Comparison of ENCODE assay signal across 11 cellular contexts in genomic region chr12:64186789-64187188, GRCh38. TPM values are rescaled to one million over a fixed set of nuclear protein-coding genes. Genes with fewer than 3 reads are reported as not detected.
A peak's percentile ranks its signal among the peaks of the same experiment; 100 is the strongest.
DNase-seq lines count a peak whose midpoint lies in the region; ATAC-seq, FAIRE-seq and TF ChIP-seq lines count a peak whose summit lies in the region.
"Had no signal": no experiment of that assay in that cellular context is flagged by ENCODE, and none has a peak within 500 bp of the region (broad histone marks: within the 10 kb centered on the region; RNA-seq: fewer than 3 reads in every experiment).

No MANE protein-coding gene starts in this region.

- no peaks in the 10 kb centered on the region for H3K27me3 Mint-ChIP-seq in activated CD8-positive, alpha-beta memory T cell treated with anti-CD3 and anti-CD28 coated beads, Interleukin-2, amount 10 ng/mL, durations not matched to agents 7 days and 5 days
- peaks cover 0 to 3% (median 0%) of the 10 kb centered on the region in 3 donors for H3K27me3 Mint-ChIP-seq in CD14-positive monocyte (ENCODE audit: low read depth in 3 of 3)
- H3K27me3 Mint-ChIP-seq: progenitor cell of endocrine pancreas had no signal

- intact Hi-C loops in CD14-positive monocyte (cut with micrococcal nuclease), result no loop called here

- no peaks in the 10 kb centered on the region for H3K9me3 Mint-ChIP-seq in activated CD8-positive, alpha-beta memory T cell treated with anti-CD3 and anti-CD28 coated beads, Interleukin-2, amount 10 ng/mL, durations not matched to agents 7 days and 5 days (ENCODE audit: low read depth)
- H3K9me3 Mint-ChIP-seq in CD14-positive monocyte, result peaks cover 0 to 1% (median 0%) of the 10 kb centered on the region in 7 donors
- H3K9me3 Mint-ChIP-seq: T-helper 1 cell treated with Interleukin-12 subunit alpha and Interleukin-12 subunit beta and Interleukin-4 antibody, amounts not matched to agents 30 μg/mL and 1 μg/mL, for 36 hours had no signal

- peaks cover 2% of the 10 kb centered on the region for H3K36me3 Mint-ChIP-seq in activated CD8-positive, alpha-beta memory T cell treated with anti-CD3 and anti-CD28 coated beads, Interleukin-2, amount 10 ng/mL, durations not matched to agents 7 days and 5 days
- H3K36me3 Mint-ChIP-seq in CD14-positive monocyte, result peaks cover 0 to 6% of the 10 kb centered on the region in 2 donors

- H3K36me3 ChIP-seq in skeletal muscle satellite cell (ENCODE audit: insufficient read depth, low read length), result no peaks in the 10 kb centered on the region

- FAIRE-seq in RCC 7860 (lab: Jason Lieb, UNC), result peak; percentile 84

- DNase-seq in activated CD8-positive, alpha-beta memory T cell treated with anti-CD3 and anti-CD28 coated beads, Interleukin-2, amount 10 ng/mL, durations not matched to agents 7 days and 5 days, result peak; percentile 48
- no peak for DNase-seq in activated CD8-positive, alpha-beta memory T cell treated with anti-CD3 and anti-CD28 coated beads, Interleukin-2, amount 50 U/mL, for 4 hours
- DNase-seq in RCC 7860 (ENCODE audit: low spot score), result peak; percentile 73
- DNase-seq in CD14-positive monocyte (ENCODE audit: low spot score), result no peak
- DNase-seq in mesenteric fat pad (ENCODE audit: low spot score), result no peak
- no peak for DNase-seq in NCI-H128 (lab: John Stamatoyannopoulos, UW; ENCODE audit: unreplicated experiment)
- DNase-seq: NCI-H1092 treated with DMSO at 0.1 percent for 48 hours had no signal

- H3K4me1 ChIP-seq in skeletal muscle satellite cell (ENCODE audit: control insufficient read depth, insufficient read depth, low read length), result peaks cover 40% of the 10 kb centered on the region

- H3K4me2 ChIP-seq in skeletal muscle satellite cell (ENCODE audit: low read length), result peak overlapping the region; percentile 55

- no peaks in the 10 kb centered on the region for H3K9me3 ChIP-seq in skeletal muscle satellite cell (replicated peaks; ENCODE audit: low read length)

- H3K27me3 ChIP-seq in skeletal muscle satellite cell (ENCODE audit: control insufficient read depth, insufficient read depth, low read length), result no peaks in the 10 kb centered on the region

- no peak overlapping the region for H3K4me3 Mint-ChIP-seq in activated CD8-positive, alpha-beta memory T cell treated with anti-CD3 and anti-CD28 coated beads, Interleukin-2, amount 10 ng/mL, durations not matched to agents 7 days and 5 days
- no peak overlapping the region for H3K4me3 Mint-ChIP-seq in CD14-positive monocyte
- H3K4me3 Mint-ChIP-seq: T-helper 1 cell treated with Interleukin-12 subunit alpha and Interleukin-12 subunit beta and Interleukin-4 antibody, amounts not matched to agents 30 μg/mL and 1 μg/mL, for 36 hours had no signal

- peak; percentile 68 for ATAC-seq in activated CD8-positive, alpha-beta memory T cell treated with anti-CD3 and anti-CD28 coated beads, Interleukin-2, amount 10 ng/mL, durations not matched to agents 7 days and 5 days
- peak; percentile 84 for ATAC-seq in HG02798 (IDR thresholded peaks at IDR 0.05; ENCODE audit: poor library complexity, unreplicated experiment)

- no peak for TF ChIP-seq CTCF in CD14-positive monocyte (IDR thresholded peaks at IDR 0.05)

- peak overlapping the region; percentile 25 for H3K9ac ChIP-seq in skeletal muscle satellite cell (ENCODE audit: low read depth, low read length)

- H3K4me1 Mint-ChIP-seq in activated CD8-positive, alpha-beta memory T cell treated with anti-CD3 and anti-CD28 coated beads, Interleukin-2, amount 10 ng/mL, durations not matched to agents 7 days and 5 days, result peaks cover 10% of the 10 kb centered on the region
- peaks cover 11% of the 10 kb centered on the region for H3K4me1 Mint-ChIP-seq in CD14-positive monocyte

- CTCF ChIA-PET in activated CD8-positive, alpha-beta memory T cell treated with anti-CD3 and anti-CD28 coated beads, Interleukin-2, amount 10 ng/mL, durations not matched to agents 7 days and 5 days (lab: Charles Lee), result no interaction called here

- H3K4me3 ChIP-seq in skeletal muscle satellite cell (ENCODE audit: low read length), result peak overlapping the region; percentile 29

- no peak overlapping the region for H3K27ac Mint-ChIP-seq in activated CD8-positive, alpha-beta memory T cell treated with anti-CD3 and anti-CD28 coated beads, Interleukin-2, amount 10 ng/mL, durations not matched to agents 7 days and 5 days
- peak overlapping the region in 3 of 7 donors; percentile 31 to 85 (median 53) for H3K27ac Mint-ChIP-seq in CD14-positive monocyte
- H3K27ac Mint-ChIP-seq: progenitor cell of endocrine pancreas; T-helper 1 cell treated with Interleukin-12 subunit alpha and Interleukin-12 subunit beta and Interleukin-4 antibody, amounts not matched to agents 30 μg/mL and 1 μg/mL, for 36 hours had no signal

RNA-seq across cellular contexts. Expression of gene KICS2, which starts 35.3 kb away (rescaled TPM):
- total RNA-seq in activated CD8-positive, alpha-beta memory T cell treated with anti-CD3 and anti-CD28 coated beads, Interleukin-2, amount 10 ng/mL, durations not matched to agents 7 days and 5 days, result 10 to 100 TPM; 10.5 to 11.5 TPM
- total RNA-seq in skeletal muscle satellite cell (2012; rRNA removed), result 9.4 and 11.2 TPM in 2 replicates
- polyA plus RNA-seq in CD14-positive monocyte, result 1 to 10 TPM; 2.7 to 3.5 TPM
- 6.8 TPM for total RNA-seq in mesenteric fat pad

Comparison
In these comparisons a context has a peak if more than half of its experiments do, and no peak if none do; other contexts are left out.
1. DNase-seq: peak in activated CD8-positive, alpha-beta memory T cell treated with anti-CD3 and anti-CD28 coated beads, Interleukin-2, amount 10 ng/mL, durations not matched to agents 7 days and 5 days (single experiment) and RCC 7860 (single experiment); none in activated CD8-positive, alpha-beta memory T cell treated with anti-CD3 and anti-CD28 coated beads, Interleukin-2, amount 50 U/mL, for 4 hours (single experiment), CD14-positive monocyte (single experiment), mesenteric fat pad (single experiment) and NCI-H128 (single experiment).